In the genomic region with DNA sequence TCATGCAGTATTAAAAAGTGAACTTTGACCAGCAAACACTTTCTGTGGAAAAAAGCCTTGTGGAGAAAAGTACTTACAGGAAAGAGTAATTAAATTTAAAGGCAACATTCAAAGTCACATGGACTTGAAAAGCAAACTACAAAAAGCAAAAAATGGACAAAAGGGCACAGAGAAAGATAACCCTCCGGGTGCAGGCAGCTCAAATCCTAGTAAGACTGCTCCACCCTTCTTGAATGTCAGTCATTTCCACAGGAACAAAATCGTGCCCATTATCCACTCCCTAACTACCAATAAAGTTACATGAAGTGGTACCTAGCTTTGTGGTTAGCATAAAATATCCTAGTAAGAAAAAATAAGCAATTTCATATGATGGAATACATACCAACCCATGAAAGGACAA, we compare ENCODE assay signal across 24 cellular contexts. TPM values are rescaled to one million over a fixed set of nuclear protein-coding genes. Genes with fewer than 3 reads are reported as not detected.
DNase-seq lines count a peak whose midpoint lies in the region; ATAC-seq, FAIRE-seq and TF ChIP-seq lines count a peak whose summit lies in the region.
"Had no signal": no experiment of that assay in that cellular context is flagged by ENCODE, and none has a peak within 500 bp of the region (broad histone marks: within the 10 kb centered on the region; RNA-seq: fewer than 3 reads in every experiment).

No MANE protein-coding gene starts in this region.

- H3K36me3 ChIP-seq in HepG2 (replicated peaks in 1 of 2; ENCODE audit: control insufficient read depth in 1 of 2, insufficient read depth in 2 of 2, low read length in 2 of 2) (no peaks in the 10 kb centered on the region), right lobe of liver (no peaks in the 10 kb centered on the region), Loucy (ENCODE audit: insufficient read depth, low read length) (no peaks in the 10 kb centered on the region), neural progenitor cell (no peaks in the 10 kb centered on the region)
- H3K36me3 ChIP-seq: BE2C, HAP-1 had no signal

- H3K9me3 Mint-ChIP-seq in neural progenitor cell, result no peaks in the 10 kb centered on the region
- H3K9me3 Mint-ChIP-seq: CD14-positive monocyte; CD4-positive, alpha-beta T cell had no signal

- no peak for TF ChIP-seq RAD21 in HepG2 (CRISPR knock-in tag; IDR thresholded peaks at IDR 0.05)

- H4K20me1 ChIP-seq in HepG2 (ENCODE audit: insufficient read depth, low read length) (no peaks in the 10 kb centered on the region), Loucy (ENCODE audit: insufficient read depth, low read length, poor library complexity, severe bottlenecking) (no peaks in the 10 kb centered on the region), neural progenitor cell (ENCODE audit: low read depth) (peaks cover 43% of the 10 kb centered on the region)

- H3K27me3 Mint-ChIP-seq in neural progenitor cell (ENCODE audit: insufficient read depth, low read depth), result peaks cover 4% of the 10 kb centered on the region
- H3K27me3 Mint-ChIP-seq: CD4-positive, alpha-beta T cell had no signal

- no peak overlapping the region for H3K9ac ChIP-seq in HepG2 (ENCODE audit: insufficient read depth, low read depth, low read length)
- no peak overlapping the region for H3K9ac ChIP-seq in Loucy (ENCODE audit: low read depth, low read length, poor library complexity, severe bottlenecking)
- H3K9ac ChIP-seq in neural progenitor cell, result no peak overlapping the region
- H3K9ac ChIP-seq: BLaER1 treated with 17β-estradiol and CSF1 and Interleukin-3, amounts not matched to agents 10 nM and 100 nM had no signal

- H3K4me1 ChIP-seq in HepG2 (ENCODE audit: insufficient read depth, low read length) (peaks cover 6% of the 10 kb centered on the region; the same call in 1 of the 2 replicates), right lobe of liver (peaks cover 0 to 28% (median 12%) of the 10 kb centered on the region in 4 donors), Loucy (ENCODE audit: insufficient read depth, low read length, poor library complexity, severe bottlenecking) (peaks cover 64% of the 10 kb centered on the region), neural progenitor cell (peaks cover 11% of the 10 kb centered on the region)
- H3K4me1 ChIP-seq: HAP-1 had no signal

- H2AFZ ChIP-seq in HepG2 (ENCODE audit: low read length) (no peak overlapping the region), Loucy (ENCODE audit: low read length) (no peak overlapping the region), neural progenitor cell (replicated peaks) (no peak overlapping the region)

- H3K27me3 ChIP-seq in HepG2 (ENCODE audit: control insufficient read depth in 1 of 2, insufficient read depth in 2 of 2, low read length in 2 of 2) (no peaks in the 10 kb centered on the region; a peak in 1 of 5 replicates), right lobe of liver (no peaks in the 10 kb centered on the region), Loucy (ENCODE audit: insufficient read depth, low read length, poor library complexity, severe bottlenecking) (no peaks in the 10 kb centered on the region), neural progenitor cell (no peaks in the 10 kb centered on the region)
- H3K27me3 ChIP-seq: BE2C; BLaER1 treated with 17β-estradiol and CSF1 and Interleukin-3, amounts not matched to agents 10 nM and 100 nM had no signal

- H3K4me2 ChIP-seq in HepG2 (ENCODE audit: low read depth, low read length) (no peak overlapping the region), Loucy (ENCODE audit: low read depth, low read length, poor library complexity, severe bottlenecking) (peak overlapping the region; percentile 22), neural progenitor cell (no peak overlapping the region)

- intact Hi-C loops in HepG2 (cut with micrococcal nuclease; ENCODE audit: unreplicated experiment) (no loop called here), right lobe of liver (cut with DNase I) (no loop called here), left colon (cut with DNase I, micrococcal nuclease) (no loop called here)

- H3K27ac ChIP-seq in HepG2 (ENCODE audit: extremely low read length, insufficient read depth, low read length), result no peak overlapping the region
- no peak overlapping the region for H3K27ac ChIP-seq in right lobe of liver
- no peak overlapping the region for H3K27ac ChIP-seq in neural progenitor cell
- H3K27ac ChIP-seq: 22Rv1; BLaER1 treated with 17β-estradiol and CSF1 and Interleukin-3, amounts not matched to agents 10 nM and 100 nM had no signal

- H3K9me3 ChIP-seq in HepG2 (ENCODE audit: low read length), result no peaks in the 10 kb centered on the region
- H3K9me3 ChIP-seq in right lobe of liver, result no peaks in the 10 kb centered on the region
- H3K9me3 ChIP-seq in Loucy (ENCODE audit: insufficient read depth, low read depth, low read length), result no peaks in the 10 kb centered on the region
- H3K9me3 ChIP-seq in neural progenitor cell (ENCODE audit: low read depth), result no peaks in the 10 kb centered on the region
- H3K9me3 ChIP-seq: BE2C, HAP-1 had no signal

- POLR2A ChIA-PET in HepG2 (lab: Yijun Ruan, JAX), result no interaction called here

- no peaks in the 10 kb centered on the region for H3K9me2 ChIP-seq in Loucy (replicated peaks; ENCODE audit: low read depth, low read length)

- CTCF ChIA-PET in HepG2 (lab: Yijun Ruan, JAX; ENCODE audit: low intra/inter-chr PET ratio, low total read pairs), result no interaction called here

- 3% methylated on average over 2 of the region's 2 CpGs for WGBS in HepG2 (ENCODE audit: low lambda C conversion rate)
- WGBS in right lobe of liver (ENCODE audit: insufficient coverage, low coverage, low lambda C conversion rate, missing lambda C conversion rate), result 47% methylated on average over 2 of the region's 2 CpGs

- in situ Hi-C loops in HepG2 (cut with HindIII; ENCODE audit: extremely low pct_ligation_motif_present, low pct_unique_long_range_greater_than_20kb), result no loop called here

- no peak for ATAC-seq in HepG2
- ATAC-seq in right lobe of liver, result no peak
- peak; percentile 62 for ATAC-seq in left colon
- ATAC-seq in HG03469 (IDR thresholded peaks at IDR 0.05; ENCODE audit: unreplicated experiment), result no peak

- H3F3A ChIP-seq in Loucy (ENCODE audit: low read depth), result no peaks in the 10 kb centered on the region
- H3F3A ChIP-seq in neural progenitor cell (ENCODE audit: low read depth), result no peaks in the 10 kb centered on the region

- no peak overlapping the region for H3K4me3 Mint-ChIP-seq in neural progenitor cell
- H3K4me3 Mint-ChIP-seq: CD14-positive monocyte; CD4-positive, alpha-beta T cell; CD8-positive, alpha-beta memory T cell had no signal

- BruUV-seq in HepG2 (replicated peaks; lab: Mats Ljungman, UMichigan), result no TSS peak

- FAIRE-seq in HepG2 (lab: Jason Lieb, UNC) (no peak), GM12891 (lab: Jason Lieb, UNC) (no peak), HTR-8/SVneo (lab: Jason Lieb, UNC) (no peak)
- FAIRE-seq: A204.1, GM12892, H54 had no signal

- TF ChIP-seq EP300 in HepG2 (IDR thresholded peaks at IDR 0.05; ENCODE audit: low read depth in 2 of 2, low read length in 2 of 2) (no peak), HepG2 (CRISPR knock-in tag; IDR thresholded peaks at IDR 0.05; ENCODE audit: borderline replicate concordance) (no peak)

- H3K36me3 Mint-ChIP-seq in neural progenitor cell, result peaks cover 2% of the 10 kb centered on the region

- peak overlapping the region; percentile 57 for H3K27ac Mint-ChIP-seq in neural progenitor cell
- H3K27ac Mint-ChIP-seq: CD14-positive monocyte; CD4-positive, alpha-beta T cell; CD8-positive, alpha-beta memory T cell had no signal

- no peaks in the 10 kb centered on the region for H3K79me2 ChIP-seq in HepG2 (ENCODE audit: insufficient read depth, low read length)
- peaks cover 88% of the 10 kb centered on the region for H3K79me2 ChIP-seq in Loucy (ENCODE audit: insufficient read depth, low read length)
- H3K79me2 ChIP-seq in neural progenitor cell (ENCODE audit: low read depth), result no peaks in the 10 kb centered on the region

- no peak overlapping the region for H3K4me3 ChIP-seq in HepG2 (replicated peaks in 1 of 3; ENCODE audit: insufficient read depth in 1 of 3, low read depth in 2 of 3, low read length in 3 of 3)
- H3K4me3 ChIP-seq in right lobe of liver, result no peak overlapping the region
- no peak overlapping the region for H3K4me3 ChIP-seq in Loucy (ENCODE audit: low read length, poor library complexity, severe bottlenecking)
- H3K4me3 ChIP-seq in neural progenitor cell, result no peak overlapping the region
- H3K4me3 ChIP-seq: BLaER1 treated with 17β-estradiol and CSF1 and Interleukin-3, amounts not matched to agents 10 nM and 100 nM; HAP-1 had no signal

- no peak for DNase-seq in HepG2 (ENCODE audit: low spot score)
- no peak for DNase-seq in right lobe of liver
- DNase-seq in left colon, result no peak
- DNase-seq in neural progenitor cell (ENCODE audit: low spot score), result no peak
- DNase-seq in GM12891 (ENCODE audit: insufficient read length, low spot score), result no peak
- DNase-seq in HTR-8/SVneo (ENCODE audit: insufficient read length, low spot score), result no peak
- DNase-seq: ACHN; AML-193; BE2C; CD4-positive, alpha-beta T cell; CD8-positive, alpha-beta memory T cell; DMS79 treated with DMSO at 0.1 percent for 48 hours; GF-D8; GOT3 had no signal

- peaks cover 41% of the 10 kb centered on the region for H3K4me1 Mint-ChIP-seq in neural progenitor cell

- no peak for TF ChIP-seq CTCF in HepG2 (CRISPR knock-in tag; IDR thresholded peaks at IDR 0.05)
- TF ChIP-seq CTCF in right lobe of liver (IDR thresholded peaks at IDR 0.05), result no peak
- TF ChIP-seq CTCF in Loucy (conservative IDR thresholded peaks at IDR 0.05; ENCODE audit: low read length), result no peak
- no peak for TF ChIP-seq CTCF in neural progenitor cell (IDR thresholded peaks at IDR 0.05)

- TF ChIP-seq POLR2A in HepG2 (IDR thresholded peaks at IDR 0.05; ENCODE audit: insufficient read depth in 1 of 2, low read depth in 2 of 2, low read length in 2 of 2) (no peak), right lobe of liver (IDR thresholded peaks at IDR 0.05) (no peak), GM12891 (IDR thresholded peaks at IDR 0.05; ENCODE audit: low read depth, low read length) (no peak)

RNA-seq across cellular contexts. Expression of gene MAML3, which starts 43.4 kb away (rescaled TPM):
- total RNA-seq in HepG2 (2016; rRNA removed; fragmentation: Illumina TruSeq; extraction: Trizol), result 0.13 TPM in 1 of 2 replicates, not detected in the other
- total RNA-seq in HepG2 (2016; cell fraction: cytosol; rRNA removed; fragmentation: Illumina TruSeq; extraction: Trizol; ENCODE audit: low read depth), result under 0.01 TPM in 1 of 2 replicates, not detected in the other
- 0.09 TPM in 1 of 2 replicates, not detected in the other for total RNA-seq in HepG2 (2016; cell fraction: insoluble cytoplasmic fraction; rRNA removed; fragmentation: Illumina TruSeq; extraction: Trizol)
- not detected in 2 replicates for total RNA-seq in HepG2 (2016; cell fraction: membrane; rRNA removed; fragmentation: Illumina TruSeq; extraction: Trizol)
- not detected in 2 replicates for total RNA-seq in HepG2 (2016; cell fraction: nucleus; rRNA removed; fragmentation: Illumina TruSeq; extraction: Trizol)
- polyA plus RNA-seq in HepG2 (2011; rRNA removed), result 0.04 and 0.05 TPM in 2 replicates
- 0.07 and 0.08 TPM in 2 replicates for polyA plus RNA-seq in HepG2 (2011; cell fraction: cytosol; rRNA removed)
- 0.07 and 0.08 TPM in 2 replicates for polyA plus RNA-seq in HepG2 (2011; cell fraction: nucleus; rRNA removed)
- polyA plus RNA-seq in HepG2 (2012), result 0.25 and 0.36 TPM in 2 replicates
- polyA plus RNA-seq in HepG2 (2016; cell fraction: cytosol; fragmentation: Illumina TruSeq; extraction: Trizol; ENCODE audit: low read depth), result not detected in 2 replicates
- 0.04 TPM in 1 of 2 replicates, not detected in the other for polyA plus RNA-seq in HepG2 (2016; cell fraction: insoluble cytoplasmic fraction; fragmentation: Illumina TruSeq; extraction: Trizol; ENCODE audit: low read depth)
- not detected in 2 replicates for polyA plus RNA-seq in HepG2 (2016; cell fraction: membrane; fragmentation: Illumina TruSeq; extraction: Trizol; ENCODE audit: low read depth)
- polyA plus RNA-seq in HepG2 (2016; cell fraction: nucleus; fragmentation: Illumina TruSeq; extraction: Trizol; ENCODE audit: insufficient read depth, low read depth), result not detected in 2 replicates
- polyA minus RNA-seq in HepG2 (2011; rRNA and poly(A)+ RNA removed; ENCODE audit: low replicate concordance), result 0.04 and 2.7 TPM in 2 replicates
- 0.30 TPM in 1 of 2 replicates, not detected in the other for polyA minus RNA-seq in HepG2 (2011; cell fraction: cytosol; rRNA and poly(A)+ RNA removed)
- polyA minus RNA-seq in HepG2 (2011; cell fraction: nucleus; rRNA and poly(A)+ RNA removed), result 0.50 and 0.52 TPM in 2 replicates
- total RNA-seq in right lobe of liver, result 1 to 10 TPM; 2.6 to 7.8 (median 5.0) TPM
- total RNA-seq in left colon, result 10 to 100 TPM; 11.8 to 14.6 TPM
- 13.5 and 14.4 TPM in 2 replicates for total RNA-seq in neural progenitor cell (ENCODE audit: low replicate concordance)
- 0.01 TPM for polyA plus RNA-seq in GM12891 (2012; ENCODE audit: low read depth, missing spikeins)
- total RNA-seq: G401 had no signal
